8 cellular contexts compared by ENCODE assay signal in the genomic region with DNA sequence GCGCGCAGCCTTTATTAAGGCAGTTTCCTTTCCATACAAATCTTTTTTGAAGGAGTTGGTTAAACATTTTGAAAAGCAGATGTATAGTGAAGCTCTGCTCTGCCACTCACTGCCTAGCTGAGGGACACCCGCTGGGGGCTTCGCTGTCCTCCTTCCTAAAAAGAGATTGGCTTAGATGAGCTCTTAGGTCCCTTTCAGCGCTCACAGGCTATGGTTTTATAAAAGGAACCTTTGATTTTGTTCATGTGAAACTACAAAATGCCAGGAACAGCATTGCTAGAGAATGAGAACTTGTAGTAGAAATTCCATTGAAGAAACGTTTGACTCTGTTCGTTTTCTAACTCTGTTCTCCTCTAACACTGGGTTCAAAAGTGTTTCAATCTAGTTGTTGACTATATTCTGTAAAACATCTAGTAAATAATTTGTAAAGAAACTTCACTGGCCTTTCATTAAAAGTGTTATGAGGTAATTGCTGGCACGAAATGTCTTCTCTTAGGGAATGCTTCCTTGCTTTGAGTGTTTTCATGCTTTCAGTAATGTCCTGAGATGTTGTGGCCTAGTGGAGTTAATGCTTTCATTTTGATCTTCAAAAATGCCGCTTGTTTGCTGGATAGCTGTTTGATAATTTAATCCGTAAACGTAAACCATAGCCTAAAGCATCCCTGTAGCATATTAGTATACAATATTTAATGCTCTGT. TPM values are rescaled to one million over a fixed set of nuclear protein-coding genes. Genes with fewer than 3 reads are reported as not detected.
A peak's percentile ranks its signal among the peaks of the same experiment; 100 is the strongest.
DNase-seq lines count a peak whose midpoint lies in the region; ATAC-seq and TF ChIP-seq lines count a peak whose summit lies in the region.

No MANE protein-coding gene starts in this region.

- H3K27me3 ChIP-seq in heart right ventricle: no peaks in the 10 kb centered on the region
- no peaks in the 10 kb centered on the region for H3K27me3 ChIP-seq in ascending aorta
- no peaks in the 10 kb centered on the region for H3K27me3 ChIP-seq in testis

- peaks cover 4 to 56% (median 48%) of the 10 kb centered on the region in 9 donors for H3K4me1 ChIP-seq in heart right ventricle
- peaks cover 6 to 27% of the 10 kb centered on the region in 2 donors for H3K4me1 ChIP-seq in ascending aorta
- H3K4me1 ChIP-seq in testis: peaks cover 38% of the 10 kb centered on the region

- TF ChIP-seq CTCF in heart right ventricle (IDR thresholded peaks at IDR 0.05): no peak
- TF ChIP-seq CTCF in ascending aorta (IDR thresholded peaks at IDR 0.05): no peak
- TF ChIP-seq CTCF in testis (IDR thresholded peaks at IDR 0.05): no peak

- H3K4me3 ChIP-seq in heart right ventricle (peak overlapping the region; percentile 71 to 100 (median 92)), ascending aorta (peak overlapping the region; percentile 94 to 95), testis (peak overlapping the region; percentile 90 to 96)

- ATAC-seq in heart right ventricle: no peak
- no peak for ATAC-seq in left cardiac atrium
- no peak for ATAC-seq in HG02678 (IDR thresholded peaks at IDR 0.05; ENCODE audit: unreplicated experiment)

- H3K9me3 ChIP-seq in heart right ventricle: no peaks in the 10 kb centered on the region
- H3K9me3 ChIP-seq in ascending aorta: no peaks in the 10 kb centered on the region
- no peaks in the 10 kb centered on the region for H3K9me3 ChIP-seq in testis

- peaks cover 0 to 3% (median 0%) of the 10 kb centered on the region in 9 donors for H3K36me3 ChIP-seq in heart right ventricle
- no peaks in the 10 kb centered on the region for H3K36me3 ChIP-seq in ascending aorta
- no peaks in the 10 kb centered on the region for H3K36me3 ChIP-seq in testis (ENCODE audit: low read depth, missing control alignments)

- peak overlapping the region; percentile 80 to 99 (median 98) for H3K27ac ChIP-seq in heart right ventricle
- peak overlapping the region; percentile 98 to 99 for H3K27ac ChIP-seq in ascending aorta
- peak overlapping the region; percentile 99 to 100 for H3K27ac ChIP-seq in testis

- no peak for TF ChIP-seq POLR2A in testis (IDR thresholded peaks at IDR 0.05)

- intact Hi-C loops in heart right ventricle (cut with DNase I): loop anchor here in 6 of 10 donors (5.0 to 10.0 kb wide), 6 partner anchors 41 to 108 kb away; a partner anchor contains a TSS
- intact Hi-C loops in left cardiac atrium (cut with DNase I): loop anchor here (10.0 kb wide), 2 partner anchors 52 to 68 kb away; a partner anchor contains a TSS
- intact Hi-C loops in ascending aorta (cut with DNase I): no loop called here
- intact Hi-C loops in testis (cut with DNase I; ENCODE audit: low total_unique reads): loop anchor here (10.0 kb wide), 1 partner anchor 108 kb away; no protein-coding TSS in a partner anchor

- DNase-seq in heart right ventricle: no peak
- no peak for DNase-seq in left cardiac atrium
- no peak for DNase-seq in ascending aorta (ENCODE audit: low spot score in 2 of 2)
- DNase-seq in kidney glomerular epithelial cell (lab: John Stamatoyannopoulos, UW): peak; percentile 24
- DNase-seq in testis: peak; percentile 37
- DNase-seq in COLO829 (ENCODE audit: low spot score): no peak
- DNase-seq in SIG-M5 (lab: John Stamatoyannopoulos, UW): no peak

- 8 to 9% methylated on average over 11 of the region's 11 CpGs for WGBS in heart right ventricle, 2 donors
- 2 to 3% methylated on average over 11 of the region's 11 CpGs for WGBS in testis, 2 donors

RNA-seq across cellular contexts. Expression of a gene that starts 1.6 kb away (rescaled TPM):
- 100 to 1,000 TPM in 3 of 10 donors, 10 to 100 TPM in 7; 62.3 to 246 (median 72.6) TPM for total RNA-seq in heart right ventricle
- polyA plus RNA-seq in heart right ventricle: 100 to 1,000 TPM in 1 of 2 donors, 10 to 100 TPM in 1; 85.4 to 136 TPM
- total RNA-seq in left cardiac atrium: 10 to 100 TPM; 68.7 to 81.7 TPM
- 78.1 TPM for total RNA-seq in ascending aorta
- total RNA-seq in testis: 100 to 1,000 TPM; 172 to 198 TPM
- polyA plus RNA-seq in testis (ENCODE audit: insufficient read depth, low read depth, low replicate concordance): 93.9 TPM

RNA-seq across cellular contexts. Expression of a gene that starts 52.7 kb away (rescaled TPM):
- 100 to 1,000 TPM; 163 to 323 (median 243) TPM for total RNA-seq in heart right ventricle
- 100 to 1,000 TPM in 1 of 2 donors, 10 to 100 TPM in 1; 56.7 to 125 TPM for polyA plus RNA-seq in heart right ventricle
- total RNA-seq in left cardiac atrium: 100 to 1,000 TPM; 246 to 287 TPM
- 85.5 TPM for total RNA-seq in ascending aorta
- total RNA-seq in testis: 100 to 1,000 TPM; 308 to 309 TPM
- polyA plus RNA-seq in testis (ENCODE audit: insufficient read depth, low read depth, low replicate concordance): 366 TPM

Comparison
In these comparisons a context has a peak if more than half of its experiments do, and no peak if none do; other contexts are left out.
1. DNase-seq: peak in kidney glomerular epithelial cell (single experiment) and testis (single experiment); none in heart right ventricle (0 of 2), left cardiac atrium (single experiment), ascending aorta (0 of 2), COLO829 (single experiment) and SIG-M5 (single experiment).
2. Peak in every context shown above with its lines, with median percentiles within 50 percentile points of each other: H3K27ac ChIP-seq and H3K4me3 ChIP-seq.